Comparison of ENCODE assay signal across 1 cellular context in genomic region chr19:2171349-2172145, GRCh38.
TF ChIP-seq lines count a peak whose summit lies in the region.

No MANE protein-coding gene starts in this region.

TF ChIP-seq in K562, 482 proteins besides CTCF, POLR2A, EP300 and RAD21 (continued from another document):
- TF ChIP-seq HES1 (IDR thresholded peaks at IDR 0.05; ENCODE audit: low read depth) (peak; percentile 75), CC2D1A (IDR thresholded peaks at IDR 0.05) (peak; percentile 75), DPF2 (IDR thresholded peaks at IDR 0.05) (peak; percentile 86), HDAC1 (IDR thresholded peaks at IDR 0.05) (peak in 1 of 2 experiments; percentile 88; a peak in 1 of 4 replicates), HDAC2 (IDR thresholded peaks at IDR 0.05) (peak; percentile 87), FOXJ2 (tag; IDR thresholded peaks at IDR 0.05) (0 out of 2 replicates have a peak, but pooled peaks have one; percentile 23), ZNF184 (CRISPR knock-in tag; IDR thresholded peaks at IDR 0.05) (no peak), PYGO2 (tag; IDR thresholded peaks at IDR 0.05) (no peak), JUND (IDR thresholded peaks at IDR 0.05; ENCODE audit: borderline replicate concordance, low read depth, low read length) (peak; percentile 59; the same call in 1 of the 2 replicates), JUND (tag; IDR thresholded peaks at IDR 0.05; ENCODE audit: borderline replicate concordance, low read depth, low read length) (peak; percentile 11; the same call in 1 of the 3 replicates), COPS2 (conservative IDR thresholded peaks at IDR 0.05) (no peak), SMAD4 (CRISPR knock-in tag; conservative IDR thresholded peaks at IDR 0.05) (peak; percentile 38), TRIM24 (IDR thresholded peaks at IDR 0.05) (peak; percentile 13 to 59; a peak in 3 of 4 replicates), SP1 (CRISPR knock-in tag; IDR thresholded peaks at IDR 0.05) (peak; percentile 60; the same call in 1 of the 2 replicates), PATZ1 (CRISPR knock-in tag; IDR thresholded peaks at IDR 0.05; ENCODE audit: borderline replicate concordance) (no peak)
- TF ChIP-seq, protein P1, sequence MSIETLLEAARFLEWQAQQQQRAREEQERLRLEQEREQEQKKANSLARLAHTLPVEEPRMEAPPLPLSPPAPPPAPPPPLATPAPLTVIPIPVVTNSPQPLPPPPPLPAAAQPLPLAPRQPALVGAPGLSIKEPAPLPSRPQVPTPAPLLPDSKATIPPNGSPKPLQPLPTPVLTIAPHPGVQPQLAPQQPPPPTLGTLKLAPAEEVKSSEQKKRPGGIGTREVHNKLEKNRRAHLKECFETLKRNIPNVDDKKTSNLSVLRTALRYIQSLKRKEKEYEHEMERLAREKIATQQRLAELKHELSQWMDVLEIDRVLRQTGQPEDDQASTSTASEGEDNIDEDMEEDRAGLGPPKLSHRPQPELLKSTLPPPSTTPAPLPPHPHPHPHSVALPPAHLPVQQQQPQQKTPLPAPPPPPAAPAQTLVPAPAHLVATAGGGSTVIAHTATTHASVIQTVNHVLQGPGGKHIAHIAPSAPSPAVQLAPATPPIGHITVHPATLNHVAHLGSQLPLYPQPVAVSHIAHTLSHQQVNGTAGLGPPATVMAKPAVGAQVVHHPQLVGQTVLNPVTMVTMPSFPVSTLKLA (conservative IDR thresholded peaks at IDR 0.05), result peak in 1 of 2 experiments; percentile 67; a peak in 3 of 4 replicates
- TF ChIP-seq, protein P2, sequence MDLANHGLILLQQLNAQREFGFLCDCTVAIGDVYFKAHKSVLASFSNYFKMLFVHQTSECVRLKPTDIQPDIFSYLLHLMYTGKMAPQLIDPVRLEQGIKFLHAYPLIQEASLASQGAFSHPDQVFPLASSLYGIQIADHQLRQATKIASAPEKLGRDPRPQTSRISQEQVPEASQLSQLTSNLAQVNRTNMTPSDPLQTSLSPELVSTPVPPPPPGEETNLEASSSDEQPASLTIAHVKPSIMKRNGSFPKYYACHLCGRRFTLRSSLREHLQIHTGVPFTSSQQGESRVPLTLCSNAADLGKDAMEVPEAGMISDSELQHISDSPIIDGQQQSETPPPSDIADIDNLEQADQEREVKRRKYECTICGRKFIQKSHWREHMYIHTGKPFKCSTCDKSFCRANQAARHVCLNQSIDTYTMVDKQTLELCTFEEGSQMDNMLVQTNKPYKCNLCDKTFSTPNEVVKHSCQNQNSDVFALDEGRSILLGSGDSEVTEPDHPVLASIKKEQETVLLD (IDR thresholded peaks at IDR 0.05), result no peak
- TF ChIP-seq, protein P3, sequence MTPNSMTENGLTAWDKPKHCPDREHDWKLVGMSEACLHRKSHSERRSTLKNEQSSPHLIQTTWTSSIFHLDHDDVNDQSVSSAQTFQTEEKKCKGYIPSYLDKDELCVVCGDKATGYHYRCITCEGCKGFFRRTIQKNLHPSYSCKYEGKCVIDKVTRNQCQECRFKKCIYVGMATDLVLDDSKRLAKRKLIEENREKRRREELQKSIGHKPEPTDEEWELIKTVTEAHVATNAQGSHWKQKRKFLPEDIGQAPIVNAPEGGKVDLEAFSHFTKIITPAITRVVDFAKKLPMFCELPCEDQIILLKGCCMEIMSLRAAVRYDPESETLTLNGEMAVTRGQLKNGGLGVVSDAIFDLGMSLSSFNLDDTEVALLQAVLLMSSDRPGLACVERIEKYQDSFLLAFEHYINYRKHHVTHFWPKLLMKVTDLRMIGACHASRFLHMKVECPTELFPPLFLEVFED (CRISPR knock-in tag; conservative IDR thresholded peaks at IDR 0.05), result no peak
TF ChIP-seq in K562: peak in this region for 83.
